11 cellular contexts compared by ENCODE assay signal in the genomic region with DNA sequence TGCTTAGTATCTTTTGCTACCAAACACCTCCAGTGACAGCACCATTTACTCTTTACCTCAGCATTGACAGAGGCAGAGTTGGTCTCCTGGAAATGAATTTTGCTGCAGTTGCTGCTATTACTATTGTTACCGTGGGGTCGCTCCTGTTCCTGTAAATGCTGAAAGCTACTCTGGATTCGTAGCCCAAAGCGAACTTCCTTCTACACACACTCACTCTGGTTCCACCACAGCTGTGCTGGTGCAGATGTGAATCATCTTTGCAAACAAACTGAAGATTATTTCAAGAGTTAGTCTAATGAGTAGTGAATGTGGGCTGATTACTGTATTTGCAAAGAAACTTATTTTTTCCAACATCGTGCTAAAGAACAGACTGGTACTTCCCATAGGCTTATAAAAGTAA.
DNase-seq lines count a peak whose midpoint lies in the region; ATAC-seq and TF ChIP-seq lines count a peak whose summit lies in the region.
"Had no signal": no experiment of that assay in that cellular context is flagged by ENCODE, and none has a peak within 500 bp of the region (broad histone marks: within the 10 kb centered on the region; RNA-seq: fewer than 3 reads in every experiment).

No MANE protein-coding gene starts in this region.

- peak; percentile 44 for ATAC-seq in GM18909 (IDR thresholded peaks at IDR 0.05; ENCODE audit: poor library complexity, unreplicated experiment)

- H3K4me1 ChIP-seq in CD8-positive, alpha-beta memory T cell (ENCODE audit: insufficient read depth, low read length), result peaks cover 32% of the 10 kb centered on the region
- H3K4me1 ChIP-seq: Caco-2 had no signal

- peaks cover 3% of the 10 kb centered on the region for H3K36me3 Mint-ChIP-seq in type B pancreatic cell
- peaks cover 0 to 6% (median 1%) of the 10 kb centered on the region in 3 donors for H3K36me3 Mint-ChIP-seq in CD8-positive, alpha-beta memory T cell

- H3K4me1 Mint-ChIP-seq in type B pancreatic cell (ENCODE audit: unreplicated experiment), result no peaks in the 10 kb centered on the region
- H3K4me1 Mint-ChIP-seq in CD8-positive, alpha-beta memory T cell, result peaks cover 8 to 43% (median 32%) of the 10 kb centered on the region in 3 donors

- CTCF ChIA-PET in AG04449 (lab: Yijun Ruan, JAX), result interaction anchor here (1.6 kb wide), 1 partner anchor 115 kb away, joined by 3 read pairs; no protein-coding TSS in a partner anchor
- CTCF ChIA-PET in CD8-positive, alpha-beta memory T cell (lab: Charles Lee), result no interaction called here

- 0 out of 2 replicates have a peak, but pooled peaks cover 5% of the 10 kb centered on the region for H3K9me3 ChIP-seq in MG63
- H3K9me3 ChIP-seq in CD8-positive, alpha-beta memory T cell (ENCODE audit: low read length), result no peaks in the 10 kb centered on the region
- H3K9me3 ChIP-seq: Caco-2 had no signal

- no peak for DNase-seq in AG04449 (ENCODE audit: low read depth, low spot score)
- DNase-seq in MG63, result peak; percentile 97
- DNase-seq in choroid plexus epithelial cell (ENCODE audit: low read depth), result peak; percentile 84
- DNase-seq in effector CD4-positive, alpha-beta T cell, result no peak
- no peak for DNase-seq in type B pancreatic cell (ENCODE audit: extremely low spot score, unreplicated experiment)
- no peak for DNase-seq in CD8-positive, alpha-beta memory T cell
- DNase-seq in NCI-H2196 (lab: John Stamatoyannopoulos, UW; ENCODE audit: unreplicated experiment), result no peak
- DNase-seq: cortex of kidney, T-helper 9 cell had no signal

- POLR2A ChIA-PET in AG04449 (lab: Yijun Ruan, JAX), result no interaction called here
- POLR2A ChIA-PET in CD8-positive, alpha-beta memory T cell (lab: Charles Lee), result no interaction called here

- H3K27ac Mint-ChIP-seq in type B pancreatic cell, result no peak overlapping the region
- peak overlapping the region in 1 of 8 donors; percentile 24 for H3K27ac Mint-ChIP-seq in CD8-positive, alpha-beta memory T cell

- H3K9me3 Mint-ChIP-seq in type B pancreatic cell, result peaks cover 5% of the 10 kb centered on the region
- peaks cover 0 to 4% (median 3%) of the 10 kb centered on the region in 5 donors for H3K9me3 Mint-ChIP-seq in CD8-positive, alpha-beta memory T cell

- H3K27ac ChIP-seq in CD8-positive, alpha-beta memory T cell (ENCODE audit: low read depth, low read length), result no peak overlapping the region

- no peak overlapping the region for H3K4me3 Mint-ChIP-seq in type B pancreatic cell
- no peak overlapping the region for H3K4me3 Mint-ChIP-seq in CD8-positive, alpha-beta memory T cell

- H3K27me3 Mint-ChIP-seq in type B pancreatic cell, result peaks cover 3% of the 10 kb centered on the region
- peaks cover 4 to 12% of the 10 kb centered on the region in 2 donors for H3K27me3 Mint-ChIP-seq in CD8-positive, alpha-beta memory T cell

- H3K27me3 ChIP-seq in MG63, result no peaks in the 10 kb centered on the region
- no peaks in the 10 kb centered on the region for H3K27me3 ChIP-seq in CD8-positive, alpha-beta memory T cell (ENCODE audit: insufficient read depth, low read length, poor library complexity, severe bottlenecking)

- no peak overlapping the region for H3K4me3 ChIP-seq in AG04449 (ENCODE audit: low read depth, low read length)
- H3K4me3 ChIP-seq in MG63, result no peak overlapping the region
- no peak overlapping the region for H3K4me3 ChIP-seq in choroid plexus epithelial cell (ENCODE audit: low read depth, low read length)
- H3K4me3 ChIP-seq in CD8-positive, alpha-beta memory T cell (ENCODE audit: low read length), result no peak overlapping the region

- peak; percentile 4 for TF ChIP-seq CTCF in AG04449 (IDR thresholded peaks at IDR 0.05; ENCODE audit: insufficient read depth, low read length, missing control alignments)
- TF ChIP-seq CTCF in choroid plexus epithelial cell (conservative IDR thresholded peaks at IDR 0.05; ENCODE audit: low read depth, low read length), result peak; percentile 39
- no peak for TF ChIP-seq CTCF in type B pancreatic cell (conservative IDR thresholded peaks at IDR 0.05)

- no peaks in the 10 kb centered on the region for H3K36me3 ChIP-seq in MG63
- H3K36me3 ChIP-seq in CD8-positive, alpha-beta memory T cell (ENCODE audit: insufficient read depth, low read length), result no peaks in the 10 kb centered on the region

Comparison
In these comparisons a context has a peak if more than half of its experiments do, and no peak if none do; other contexts are left out.
1. DNase-seq: peak in MG63 (single experiment) and choroid plexus epithelial cell (single experiment); none in AG04449 (single experiment), effector CD4-positive, alpha-beta T cell (single experiment), type B pancreatic cell (single experiment), CD8-positive, alpha-beta memory T cell (0 of 5) and NCI-H2196 (single experiment).